11 cellular contexts compared by ENCODE assay signal in the genomic region with DNA sequence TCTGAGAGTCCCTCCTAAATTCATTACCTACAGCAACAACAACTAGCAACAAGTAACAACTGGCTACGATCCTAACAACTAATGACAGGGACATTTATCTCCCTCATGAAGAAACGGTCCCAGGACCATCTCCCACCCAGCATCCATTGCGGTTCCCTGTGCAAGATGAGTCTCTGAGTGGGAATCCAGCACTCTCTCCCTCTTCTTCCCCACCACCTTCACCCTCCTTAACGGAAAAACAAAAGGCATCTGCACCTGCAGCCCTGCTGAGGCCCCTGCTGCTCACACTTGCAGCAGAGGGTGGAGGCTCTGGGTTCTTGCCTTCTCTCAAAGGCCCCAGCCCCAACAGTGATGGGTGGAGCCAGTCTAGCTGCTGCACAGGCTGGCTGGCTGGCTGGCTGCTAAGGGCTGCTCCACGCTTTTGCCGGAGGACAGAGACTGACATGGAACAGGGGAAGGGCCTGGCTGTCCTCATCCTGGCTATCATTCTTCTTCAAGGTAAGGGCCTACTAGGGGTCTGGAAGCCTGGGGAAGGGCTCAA. TPM values are rescaled to one million over a fixed set of nuclear protein-coding genes. Genes with fewer than 3 reads are reported as not detected.
A peak's percentile ranks its signal among the peaks of the same experiment; 100 is the strongest.
DNase-seq lines count a peak whose midpoint lies in the region; ATAC-seq, FAIRE-seq and TF ChIP-seq lines count a peak whose summit lies in the region.
"Had no signal": no experiment of that assay in that cellular context is flagged by ENCODE, and none has a peak within 500 bp of the region (broad histone marks: within the 10 kb centered on the region; RNA-seq: fewer than 3 reads in every experiment).

A gene (plus strand): TSS at position 364 of the 541 bp plus-strand sequence. CDS start 80 bp downstream, at position 444.

- POLR2A ChIA-PET in activated CD8-positive, alpha-beta T cell treated with anti-CD3 and anti-CD28 coated beads, Interleukin-2, amount 10 ng/mL, durations not matched to agents 7 days and 5 days (lab: Charles Lee), result interaction anchor here (0.6 to 2.2 kb wide), 6 partner anchors 9 to 146 kb away, joined by 3 to 7 read pairs (median 4); a partner anchor contains a TSS
- POLR2A ChIA-PET in GM12878 (lab: Charles Lee), result no interaction called here

- intact Hi-C loops in GM12878 (cut with micrococcal nuclease; ENCODE audit: unreplicated experiment), result no loop called here

- 44% methylated on average over 6 of the region's 6 CpGs for WGBS in GM12878 (ENCODE audit: insufficient coverage, insufficient replicate concordance, low lambda C conversion rate, missing lambda C conversion rate)

- ATAC-seq in DND-41 (ENCODE audit: insufficient read depth, low read depth) (peak; percentile 77), GM12878 (no peak), GM19023 (IDR thresholded peaks at IDR 0.05; ENCODE audit: unreplicated experiment) (no peak)
- peak; percentile 76 for ATAC-seq in activated CD8-positive, alpha-beta T cell treated with anti-CD3 and anti-CD28 coated beads, Interleukin-2, amount 10 ng/mL, durations not matched to agents 7 days and 5 days

- peak within 1 kb of the TSS; percentile 98 for H3K27ac ChIP-seq in DND-41 (ENCODE audit: low read length)
- H3K27ac ChIP-seq in GM12878 (ENCODE audit: control insufficient read depth, insufficient read depth), result no peak within 1 kb of the TSS
- H3K27ac ChIP-seq: right atrium auricular region had no signal

- H3K36me3 Mint-ChIP-seq in activated CD8-positive, alpha-beta T cell treated with anti-CD3 and anti-CD28 coated beads, Interleukin-2, amount 10 ng/mL, durations not matched to agents 7 days and 5 days (ENCODE audit: low read depth), result peaks cover 73% of the 10 kb centered on the region

- BruUV-seq in GM12878 (replicated peaks; lab: Mats Ljungman, UMichigan), result no TSS peak

- DNase-seq in DND-41 (peak; percentile 95), GM12878 (ENCODE audit: low read depth, low spot score) (no peak), GM20000 (ENCODE audit: low spot score) (no peak), SKM-1 (lab: John Stamatoyannopoulos, UW; ENCODE audit: unreplicated experiment) (no peak), NCI-H1694 (lab: John Stamatoyannopoulos, UW) (no peak)
- peak; percentile 86 for DNase-seq in activated CD8-positive, alpha-beta T cell treated with anti-CD3 and anti-CD28 coated beads, Interleukin-2, amount 10 ng/mL, durations not matched to agents 7 days and 5 days
- DNase-seq in stimulated activated CD4-positive, alpha-beta T cell treated with anti-CD3 and anti-CD28 coated beads, Interleukin-2, amount 100 ng/mL, for 48 hours, result peak; percentile 57 to 62

- peak within 1 kb of the TSS; percentile 70 for H3K4me2 ChIP-seq in DND-41 (ENCODE audit: insufficient read depth, low read length)
- H3K4me2 ChIP-seq in GM12878 (ENCODE audit: control insufficient read depth, insufficient read depth), result no peak within 1 kb of the TSS

- H3K36me3 ChIP-seq in DND-41 (ENCODE audit: insufficient read depth, low read length) (peaks cover 70% of the 10 kb centered on the region), GM12878 (ENCODE audit: control insufficient read depth in 2 of 2, insufficient read depth in 2 of 2, low read length in 1 of 2) (no peaks in the 10 kb centered on the region)
- H3K36me3 ChIP-seq: right atrium auricular region had no signal

- peak within 1 kb of the TSS; percentile 96 for H3K27ac Mint-ChIP-seq in activated CD8-positive, alpha-beta T cell treated with anti-CD3 and anti-CD28 coated beads, Interleukin-2, amount 10 ng/mL, durations not matched to agents 7 days and 5 days

- H3K9ac ChIP-seq in DND-41 (ENCODE audit: low read depth, low read length), result peak within 1 kb of the TSS; percentile 83
- no peak within 1 kb of the TSS for H3K9ac ChIP-seq in GM12878 (ENCODE audit: control insufficient read depth, insufficient read depth, low read length)

- no peaks in the 10 kb centered on the region for H3K27me3 Mint-ChIP-seq in activated CD8-positive, alpha-beta T cell treated with anti-CD3 and anti-CD28 coated beads, Interleukin-2, amount 10 ng/mL, durations not matched to agents 7 days and 5 days (ENCODE audit: low read depth)

- peak within 1 kb of the TSS; percentile 44 for H2AFZ ChIP-seq in DND-41 (ENCODE audit: low read depth, low read length)
- no peak within 1 kb of the TSS for H2AFZ ChIP-seq in GM12878 (ENCODE audit: control insufficient read depth, low read depth, low read length)

- RAD21 ChIA-PET in GM12878 (lab: Charles Lee; ENCODE audit: unreplicated experiment), result no interaction called here

- H3K4me3 ChIP-seq in DND-41 (ENCODE audit: low read depth in 1 of 2, low read length in 2 of 2) (peak within 1 kb of the TSS; percentile 65 to 79), GM12878 (no peak within 1 kb of the TSS)
- H3K4me3 ChIP-seq: right atrium auricular region had no signal

- in situ Hi-C loops in GM12878 (cut with MboI), result no loop called here

- SMC1A ChIA-PET in GM12878 (lab: Charles Lee; ENCODE audit: uncharacterized antibody, unreplicated experiment), result no interaction called here

- peaks cover 41% of the 10 kb centered on the region for H4K20me1 ChIP-seq in DND-41 (ENCODE audit: insufficient read depth, low read length)
- H4K20me1 ChIP-seq in GM12878 (ENCODE audit: control insufficient read depth, insufficient read depth), result no peaks in the 10 kb centered on the region

- peaks cover 61% of the 10 kb centered on the region for H3K4me1 Mint-ChIP-seq in activated CD8-positive, alpha-beta T cell treated with anti-CD3 and anti-CD28 coated beads, Interleukin-2, amount 10 ng/mL, durations not matched to agents 7 days and 5 days (ENCODE audit: low read depth)

- peaks cover 100% of the 10 kb centered on the region for H3K79me2 ChIP-seq in DND-41 (ENCODE audit: insufficient read depth, low read length)
- H3K79me2 ChIP-seq in GM12878 (ENCODE audit: control insufficient read depth, insufficient read depth, low read length), result no peaks in the 10 kb centered on the region

- no peaks in the 10 kb centered on the region for H3K9me3 Mint-ChIP-seq in activated CD8-positive, alpha-beta T cell treated with anti-CD3 and anti-CD28 coated beads, Interleukin-2, amount 10 ng/mL, durations not matched to agents 7 days and 5 days (ENCODE audit: insufficient read depth)

- FAIRE-seq in GM12878 (lab: Jason Lieb, UNC), result no peak
- FAIRE-seq: endometrium had no signal

- H3K9me3 ChIP-seq in DND-41 (ENCODE audit: insufficient read depth, low read length, severe bottlenecking) (no peaks in the 10 kb centered on the region), GM12878 (replicated peaks; ENCODE audit: control insufficient read depth, insufficient read depth, low read length) (no peaks in the 10 kb centered on the region)
- H3K9me3 ChIP-seq: right atrium auricular region had no signal

- TF ChIP-seq EP300 in GM12878 (IDR thresholded peaks at IDR 0.05; ENCODE audit: borderline replicate concordance in 1 of 2, control insufficient read depth in 1 of 2, low read depth in 2 of 2, low read length in 2 of 2), result no peak

- H3K27me3 ChIP-seq in DND-41 (ENCODE audit: insufficient read depth, low read length, poor library complexity), result no peaks in the 10 kb centered on the region
- peaks cover 0 to 4% of the 10 kb centered on the region in 2 experiments; a peak in 2 of 4 replicates for H3K27me3 ChIP-seq in GM12878 (replicated peaks in 1 of 2; ENCODE audit: control insufficient read depth in 2 of 2, insufficient read depth in 2 of 2, low read length in 1 of 2)
- H3K27me3 ChIP-seq: right atrium auricular region had no signal

- H3K4me1 ChIP-seq in DND-41 (ENCODE audit: insufficient read depth, low read length) (peaks cover 70% of the 10 kb centered on the region), GM12878 (ENCODE audit: control insufficient read depth, insufficient read depth, low read length) (no peaks in the 10 kb centered on the region)
- H3K4me1 ChIP-seq: right atrium auricular region had no signal

- peak; percentile 34; the same call in 1 of the 2 replicates for TF ChIP-seq POLR2A in GM12878 (IDR thresholded peaks at IDR 0.05; ENCODE audit: low read depth, low read length)

- TF ChIP-seq RAD21 in GM12878 (IDR thresholded peaks at IDR 0.05; ENCODE audit: insufficient read depth, low read depth, low read length), result no peak

- CTCF ChIA-PET in activated CD8-positive, alpha-beta T cell treated with anti-CD3 and anti-CD28 coated beads, Interleukin-2, amount 10 ng/mL, durations not matched to agents 7 days and 5 days (lab: Charles Lee), result interaction anchor here (1.4 to 2.6 kb wide), 3 partner anchors 98 to 146 kb away, joined by 4 to 20 read pairs (median 6); no protein-coding TSS in a partner anchor
- CTCF ChIA-PET in GM12878 (lab: Yijun Ruan, JAX), result interaction anchor here (0.7 to 1.1 kb wide), 2 partner anchors 47 to 49 kb away, joined by 3 to 4 read pairs; no protein-coding TSS in a partner anchor

- peak within 1 kb of the TSS; percentile 84 for H3K4me3 Mint-ChIP-seq in activated CD8-positive, alpha-beta T cell treated with anti-CD3 and anti-CD28 coated beads, Interleukin-2, amount 10 ng/mL, durations not matched to agents 7 days and 5 days

- TF ChIP-seq CTCF in DND-41 (IDR thresholded peaks at IDR 0.05; ENCODE audit: borderline replicate concordance, extremely low read depth, low read length, poor library complexity, severe bottlenecking) (no peak), GM12878 (IDR thresholded peaks at IDR 0.05 in 2 of 3, conservative IDR thresholded peaks at IDR 0.05 in 1 of 3; ENCODE audit: control insufficient read depth in 2 of 3, extremely low read depth in 1 of 3, insufficient read depth in 1 of 3, low read depth in 3 of 3, low read length in 3 of 3) (no peak), GM20000 (IDR thresholded peaks at IDR 0.05; ENCODE audit: extremely low read depth, missing control alignments) (no peak)

TF ChIP-seq in GM12878, 131 proteins besides CTCF, POLR2A, EP300 and RAD21 (continues in another document):
- no peak for TF ChIP-seq TCF7 (IDR thresholded peaks at IDR 0.05; ENCODE audit: borderline replicate concordance)

RNA-seq across cellular contexts. Expression of the gene that starts here (rescaled TPM):
- 100 to 1,000 TPM; 227 to 232 TPM for total RNA-seq in activated CD8-positive, alpha-beta T cell treated with anti-CD3 and anti-CD28 coated beads, Interleukin-2, amount 10 ng/mL, durations not matched to agents 7 days and 5 days
- not detected in 2 replicates for total RNA-seq in GM12878 (2013; cell fraction: nucleolus; rRNA removed)
- total RNA-seq in GM12878 (2014; rRNA removed) (not detected in 2 replicates), GM12878 (2014; rRNA removed; fragmentation: Illumina TruSeq; extraction: Trizol) (not detected in 2 replicates), GM12878 (2021) (0.13 and 0.21 TPM in 2 replicates)
- polyA plus RNA-seq in GM12878 (2011; ENCODE audit: low read depth), result not detected
- polyA plus RNA-seq in GM12878 (2011; rRNA removed) (0.04 TPM in 1 of 2 replicates, not detected in the other), GM12878 (2014; fragmentation: Illumina TruSeq; extraction: Trizol) (0.10 and 0.22 TPM in 2 replicates), GM12878 (2014; fragmentation: Nextera tagmentation; extraction: Ambion mirVana) (under 1 TPM in 1 of 2 experiments, not detected in 1; 0.16 TPM), GM12878 (2014; rRNA removed) (not detected in 2 replicates), GM12878 (2016; fragmentation: Nextera tagmentation; extraction: Ambion mirVana) (not detected)
- 0.03 TPM in 1 of 2 replicates, not detected in the other for polyA plus RNA-seq in GM12878 (2011; cell fraction: cytosol; rRNA removed)
- 0.13 TPM in 1 of 2 replicates, not detected in the other for polyA plus RNA-seq in GM12878 (2011; cell fraction: nucleus; rRNA removed)
- not detected in 2 replicates for polyA plus RNA-seq in GM12878 (2012)
- not detected in 2 replicates for polyA minus RNA-seq in GM12878 (2011; rRNA and poly(A)+ RNA removed)
- not detected in 2 replicates for polyA minus RNA-seq in GM12878 (2011; cell fraction: cytosol; rRNA and poly(A)+ RNA removed)
- polyA minus RNA-seq in GM12878 (2011; cell fraction: nucleus; rRNA and poly(A)+ RNA removed), result not detected in 2 replicates
- polyA plus RNA-seq: AG04450 had no signal

Comparison
In these comparisons a context has a peak if more than half of its experiments do, and no peak if none do; other contexts are left out.
1. RNA of the gene that starts here (total RNA-seq): 227 to 232 TPM in activated CD8-positive, alpha-beta T cell treated with anti-CD3 and anti-CD28 coated beads, Interleukin-2, amount 10 ng/mL, durations not matched to agents 7 days and 5 days; 0.13 to 0.21 TPM in GM12878; every median in the first group is over 100 times any median in the second.
2. ATAC-seq: peak in DND-41 (single experiment) and activated CD8-positive, alpha-beta T cell treated with anti-CD3 and anti-CD28 coated beads, Interleukin-2, amount 10 ng/mL, durations not matched to agents 7 days and 5 days (single experiment); none in GM12878 (single experiment) and GM19023 (single experiment).
3. DNase-seq: peak in DND-41 (single experiment), activated CD8-positive, alpha-beta T cell treated with anti-CD3 and anti-CD28 coated beads, Interleukin-2, amount 10 ng/mL, durations not matched to agents 7 days and 5 days (single experiment) and stimulated activated CD4-positive, alpha-beta T cell treated with anti-CD3 and anti-CD28 coated beads, Interleukin-2, amount 100 ng/mL, for 48 hours (2 of 2); none in GM12878 (single experiment), GM20000 (single experiment), SKM-1 (single experiment) and NCI-H1694 (single experiment).